ENCODE assay signal across 10 cellular contexts in the genomic region with DNA sequence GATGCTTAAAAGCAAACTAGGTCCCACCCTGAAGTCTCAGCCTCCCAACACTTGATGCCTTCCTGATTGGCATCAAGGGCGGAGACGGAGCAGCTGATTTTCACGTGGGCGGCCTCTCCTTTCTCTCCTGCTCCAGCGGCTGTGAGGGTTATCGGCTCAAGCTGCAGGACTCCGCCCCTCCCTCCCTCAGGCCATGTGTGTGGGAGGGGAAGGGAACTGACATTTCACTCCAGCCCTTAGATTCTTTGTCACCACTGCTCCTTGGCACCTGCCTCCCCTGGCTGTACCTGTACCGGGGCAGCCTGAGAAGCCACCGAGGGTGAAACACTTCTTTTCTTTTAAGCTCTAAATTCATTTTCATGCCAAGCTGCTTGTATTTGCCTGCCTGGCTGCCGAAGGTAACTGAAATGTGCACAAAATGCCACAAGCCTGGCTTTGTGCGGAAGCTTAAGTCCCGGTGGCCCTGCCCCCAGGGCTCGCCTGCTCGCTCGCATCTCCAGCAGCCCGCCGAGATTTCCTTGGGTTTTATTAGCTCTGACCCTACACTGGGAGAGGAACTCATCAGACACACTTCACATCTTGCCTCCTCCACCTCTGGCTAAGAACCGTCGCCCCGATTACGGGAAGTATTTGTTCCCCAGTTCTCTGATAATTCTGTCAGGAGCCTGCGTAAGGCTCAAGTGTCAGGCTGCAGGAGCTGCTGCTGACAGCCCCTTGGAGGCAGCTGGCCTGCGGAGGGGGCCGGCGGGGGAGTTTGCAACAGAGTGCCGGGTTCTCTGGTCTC. TPM values are rescaled to one million over a fixed set of nuclear protein-coding genes. Genes with fewer than 3 reads are reported as not detected.
DNase-seq lines count a peak whose midpoint lies in the region; TF ChIP-seq lines count a peak whose summit lies in the region.
"Had no signal": no experiment of that assay in that cellular context is flagged by ENCODE, and none has a peak within 500 bp of the region (broad histone marks: within the 10 kb centered on the region; RNA-seq: fewer than 3 reads in every experiment).

No MANE protein-coding gene starts in this region.

- no peak for TF ChIP-seq CTCF in HEK293 (tag by site-specific recombination; IDR thresholded peaks at IDR 0.05)
- TF ChIP-seq CTCF in left ventricle myocardium inferior (IDR thresholded peaks at IDR 0.05; ENCODE audit: borderline replicate concordance) = no peak
- no peak for TF ChIP-seq CTCF in progenitor cell of endocrine pancreas (IDR thresholded peaks at IDR 0.05; ENCODE audit: unreplicated experiment)
- no peak for TF ChIP-seq CTCF in osteocyte (IDR thresholded peaks at IDR 0.05)

- H3K27ac ChIP-seq in HEK293 (ENCODE audit: extremely low read depth, low read depth, low read length) (no peak overlapping the region), left ventricle myocardium inferior (replicated peaks) (peak overlapping the region; percentile 92)

- intact Hi-C loops in left ventricle myocardium inferior (cut with micrococcal nuclease) = no loop called here

- H3K27ac Mint-ChIP-seq in progenitor cell of endocrine pancreas (peak overlapping the region; percentile 86), osteocyte (ENCODE audit: unreplicated experiment) (no peak overlapping the region)
- H3K27ac Mint-ChIP-seq: activated T-helper 2 cell treated with anti-CD3 and anti-CD28 coated beads, Interferon-gamma antibody, Interleukin-2, Interleukin-4, amounts not matched to agents 10 μg/mL and 5 μg/mL and 100 μg/mL, durations not matched to agents 14 hours and 24 hours and 36 hours had no signal

- peak; percentile 82 for DNase-seq in SK-N-DZ (ENCODE audit: low spot score)
- DNase-seq in left ventricle myocardium inferior = peak; percentile 77
- peak; percentile 33 for DNase-seq in progenitor cell of endocrine pancreas (ENCODE audit: low spot score, unreplicated experiment)
- no peak for DNase-seq in osteocyte (ENCODE audit: extremely low spot score, unreplicated experiment)
- DNase-seq in NCI-H1092 (lab: John Stamatoyannopoulos, UW) = no peak
- DNase-seq in activated T-cell treated with anti-CD3 and anti-CD28 coated beads, Interleukin-2, amount 50 U/mL, for 48 hours = no peak
- no peak for DNase-seq in activated CD8-positive, alpha-beta memory T cell treated with anti-CD3 and anti-CD28 coated beads for 24 hours
- DNase-seq: hippocampal formation had no signal

- H3K4me1 ChIP-seq in HEK293 (ENCODE audit: control insufficient read depth, insufficient read depth, low read length) = no peaks in the 10 kb centered on the region; the same call in 1 of the 2 replicates
- peaks cover 87% of the 10 kb centered on the region for H3K4me1 ChIP-seq in left ventricle myocardium inferior

- H3K27me3 Mint-ChIP-seq in progenitor cell of endocrine pancreas (peaks cover 43% of the 10 kb centered on the region), osteocyte (ENCODE audit: unreplicated experiment) (no peaks in the 10 kb centered on the region)

- H3K4me1 Mint-ChIP-seq in progenitor cell of endocrine pancreas (ENCODE audit: low read depth) (peaks cover 12% of the 10 kb centered on the region), osteocyte (ENCODE audit: unreplicated experiment) (peaks cover 22% of the 10 kb centered on the region)

- H3K36me3 ChIP-seq in HEK293 (ENCODE audit: control insufficient read depth in 2 of 2, insufficient read depth in 1 of 2, low read length in 2 of 2) (peaks cover 0 to 22% of the 10 kb centered on the region in 2 experiments; a peak in 2 of 3 replicates), left ventricle myocardium inferior (no peaks in the 10 kb centered on the region)

- no peaks in the 10 kb centered on the region for H3K27me3 ChIP-seq in left ventricle myocardium inferior (ENCODE audit: low read depth)

- H3K9me3 ChIP-seq in HEK293 (ENCODE audit: control insufficient read depth, insufficient read depth, low read depth, low read length) (no peaks in the 10 kb centered on the region), left ventricle myocardium inferior (replicated peaks) (no peaks in the 10 kb centered on the region)

- peak overlapping the region; percentile 64 for H3K4me3 Mint-ChIP-seq in progenitor cell of endocrine pancreas (ENCODE audit: low read depth)
- no peak overlapping the region for H3K4me3 Mint-ChIP-seq in osteocyte (ENCODE audit: unreplicated experiment)

- H3K36me3 Mint-ChIP-seq in progenitor cell of endocrine pancreas (ENCODE audit: insufficient read depth) (peaks cover 5% of the 10 kb centered on the region), osteocyte (ENCODE audit: unreplicated experiment) (peaks cover 4% of the 10 kb centered on the region)

- H3K4me3 ChIP-seq in HEK293 (ENCODE audit: low read depth, low read length) (peak overlapping the region; percentile 7; the same call in 1 of the 2 replicates), left ventricle myocardium inferior (peak overlapping the region; percentile 44)

- POLR2A ChIA-PET in HEK293 (lab: Yijun Ruan, JAX) = interaction anchor here (0.6 to 3.1 kb wide), 5 partner anchors 8 to 137 kb away, joined by 3 to 14 read pairs (median 3); a partner anchor contains a TSS

- H3K9me3 Mint-ChIP-seq in progenitor cell of endocrine pancreas (ENCODE audit: low read depth) (no peaks in the 10 kb centered on the region), osteocyte (ENCODE audit: unreplicated experiment) (peaks cover 4% of the 10 kb centered on the region)
- H3K9me3 Mint-ChIP-seq: activated T-helper 2 cell treated with anti-CD3 and anti-CD28 coated beads, Interferon-gamma antibody, Interleukin-2, Interleukin-4, amounts not matched to agents 10 μg/mL and 5 μg/mL and 100 μg/mL, durations not matched to agents 14 hours and 24 hours and 36 hours had no signal

- CTCF ChIA-PET in HEK293 (lab: Yijun Ruan, JAX) = interaction anchor here (0.6 to 11.0 kb wide), 26 partner anchors 8 to 698 kb away, joined by 3 to 298 read pairs (median 6); a partner anchor contains a TSS

TF ChIP-seq in HEK293, 187 proteins besides CTCF, POLR2A, EP300 and RAD21 (continues in another document):
- TF ChIP-seq ZFHX2 (tag by site-specific recombination; conservative IDR thresholded peaks at IDR 0.05) (peak; percentile 92), ZNF610 (tag by site-specific recombination; IDR thresholded peaks at IDR 0.05; ENCODE audit: borderline replicate concordance) (no peak), ZNF133 (tag by site-specific recombination; IDR thresholded peaks at IDR 0.05) (no peak), ZSCAN23 (tag by site-specific recombination; IDR thresholded peaks at IDR 0.05) (no peak), ZNF221 (tag by site-specific recombination; IDR thresholded peaks at IDR 0.05; ENCODE audit: borderline replicate concordance) (no peak), ZNF2 (tag by site-specific recombination; IDR thresholded peaks at IDR 0.05) (no peak), ZFP69B (tag by site-specific recombination; IDR thresholded peaks at IDR 0.05) (no peak), ZBTB1 (tag by site-specific recombination; IDR thresholded peaks at IDR 0.05) (no peak), ZNF214 (tag by site-specific recombination; IDR thresholded peaks at IDR 0.05; ENCODE audit: borderline replicate concordance) (no peak), ZNF24 (tag by site-specific recombination; IDR thresholded peaks at IDR 0.05) (no peak), ZNF677 (tag by site-specific recombination; IDR thresholded peaks at IDR 0.05) (no peak)
- TF ChIP-seq, protein P1, sequence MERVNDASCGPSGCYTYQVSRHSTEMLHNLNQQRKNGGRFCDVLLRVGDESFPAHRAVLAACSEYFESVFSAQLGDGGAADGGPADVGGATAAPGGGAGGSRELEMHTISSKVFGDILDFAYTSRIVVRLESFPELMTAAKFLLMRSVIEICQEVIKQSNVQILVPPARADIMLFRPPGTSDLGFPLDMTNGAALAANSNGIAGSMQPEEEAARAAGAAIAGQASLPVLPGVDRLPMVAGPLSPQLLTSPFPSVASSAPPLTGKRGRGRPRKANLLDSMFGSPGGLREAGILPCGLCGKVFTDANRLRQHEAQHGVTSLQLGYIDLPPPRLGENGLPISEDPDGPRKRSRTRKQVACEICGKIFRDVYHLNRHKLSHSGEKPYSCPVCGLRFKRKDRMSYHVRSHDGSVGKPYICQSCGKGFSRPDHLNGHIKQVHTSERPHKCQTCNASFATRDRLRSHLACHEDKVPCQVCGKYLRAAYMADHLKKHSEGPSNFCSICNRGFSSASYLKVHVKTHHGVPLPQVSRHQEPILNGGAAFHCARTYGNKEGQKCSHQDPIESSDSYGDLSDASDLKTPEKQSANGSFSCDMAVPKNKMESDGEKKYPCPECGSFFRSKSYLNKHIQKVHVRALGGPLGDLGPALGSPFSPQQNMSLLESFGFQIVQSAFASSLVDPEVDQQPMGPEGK (tag by site-specific recombination; IDR thresholded peaks at IDR 0.05) = no peak

RNA-seq across cellular contexts. Expression of a gene that starts 9.6 kb away (rescaled TPM):
- polyA plus RNA-seq in SK-N-DZ (2014; cell fraction: cytosol; rRNA removed) = 0.09 and 0.37 TPM in 2 replicates
- polyA plus RNA-seq in SK-N-DZ (2014; cell fraction: nucleus; rRNA removed) = 0.07 and 0.27 TPM in 2 replicates
- total RNA-seq in left ventricle myocardium inferior (26.5 TPM), progenitor cell of endocrine pancreas (0.16 and 0.24 TPM in 2 replicates), osteocyte (not detected in 2 replicates)

RNA-seq across cellular contexts. Expression of a gene that starts 25.8 kb away (rescaled TPM):
- polyA plus RNA-seq in SK-N-DZ (2014; cell fraction: cytosol; rRNA removed) = 92.8 and 98.3 TPM in 2 replicates
- 40.9 and 44.3 TPM in 2 replicates for polyA plus RNA-seq in SK-N-DZ (2014; cell fraction: nucleus; rRNA removed)
- total RNA-seq in left ventricle myocardium inferior = 69.1 TPM
- 53.1 and 53.2 TPM in 2 replicates for total RNA-seq in progenitor cell of endocrine pancreas
- total RNA-seq in osteocyte = 21.0 and 21.4 TPM in 2 replicates

RNA-seq across cellular contexts. Expression of a gene that starts 36.9 kb away (rescaled TPM):
- polyA plus RNA-seq in SK-N-DZ (2014; cell fraction: cytosol; rRNA removed) = 23.4 and 37.6 TPM in 2 replicates
- polyA plus RNA-seq in SK-N-DZ (2014; cell fraction: nucleus; rRNA removed) = 15.3 and 17.5 TPM in 2 replicates
- total RNA-seq in left ventricle myocardium inferior (76.4 TPM), progenitor cell of endocrine pancreas (29.9 and 31.7 TPM in 2 replicates), osteocyte (71.2 and 73.2 TPM in 2 replicates)

Comparison
In these comparisons a context has a peak if more than half of its experiments do, and no peak if none do; other contexts are left out.
1. DNase-seq: peak in SK-N-DZ (single experiment), left ventricle myocardium inferior (single experiment) and progenitor cell of endocrine pancreas (single experiment); none in osteocyte (single experiment), NCI-H1092 (single experiment), activated T-cell treated with anti-CD3 and anti-CD28 coated beads, Interleukin-2, amount 50 U/mL, for 48 hours (0 of 2) and activated CD8-positive, alpha-beta memory T cell treated with anti-CD3 and anti-CD28 coated beads for 24 hours (single experiment).
2. RNA of a gene that starts 9.6 kb away (total RNA-seq): 26.5 TPM in left ventricle myocardium inferior (single experiment); 0.16 to 0.24 TPM in progenitor cell of endocrine pancreas and not detected in osteocyte; every median in the first group is over 10 times any median in the second.